9 cellular contexts compared by ENCODE assay signal in genomic region chr5:168227973-168228615, GRCh38.
DNase-seq lines count a peak whose midpoint lies in the region; ATAC-seq, FAIRE-seq and TF ChIP-seq lines count a peak whose summit lies in the region.
"Had no signal": no experiment of that assay in that cellular context is flagged by ENCODE, and none has a peak within 500 bp of the region (broad histone marks: within the 10 kb centered on the region; RNA-seq: fewer than 3 reads in every experiment).

No MANE protein-coding gene starts in this region.

- H3K18ac ChIP-seq in H1 (ENCODE audit: extremely low read depth, low read length), result no peak overlapping the region

- no peaks in the 10 kb centered on the region for H4K20me1 ChIP-seq in H1 (replicated peaks in 1 of 2; ENCODE audit: control insufficient read depth in 1 of 2, insufficient read depth in 2 of 2, low read length in 2 of 2)

- TF ChIP-seq CTCF in H1 (IDR thresholded peaks at IDR 0.05; ENCODE audit: control extremely low read depth in 1 of 3, insufficient read depth in 1 of 3, low read depth in 1 of 3, low read length in 3 of 3), result no peak
- no peak for TF ChIP-seq CTCF in coronary artery (IDR thresholded peaks at IDR 0.05)
- no peak for TF ChIP-seq CTCF in spleen (IDR thresholded peaks at IDR 0.05 in 8 of 11, conservative IDR thresholded peaks at IDR 0.05 in 3 of 11)

- TF ChIP-seq EP300 in H1 (IDR thresholded peaks at IDR 0.05; ENCODE audit: borderline replicate concordance in 1 of 2, low read depth in 2 of 2, low read length in 2 of 2), result no peak

- ATAC-seq in GM21528 (IDR thresholded peaks at IDR 0.05; ENCODE audit: low FRiP score, unreplicated experiment) (peak; percentile 72), HG03469 (IDR thresholded peaks at IDR 0.05; ENCODE audit: unreplicated experiment) (peak; percentile 100)
- ATAC-seq: Panc1 had no signal

- H3K27me3 ChIP-seq in H1 (replicated peaks in 1 of 4; ENCODE audit: control insufficient read depth in 3 of 4, extremely low read depth in 1 of 4, insufficient read depth in 3 of 4, low read length in 3 of 4) (no peaks in the 10 kb centered on the region), spleen (replicated peaks in 1 of 7) (peaks cover 0 to 15% (median 0%) of the 10 kb centered on the region in 7 donors)

- H3K27ac ChIP-seq in H1 (ENCODE audit: low read depth, low read length) (no peak overlapping the region), coronary artery (no peak overlapping the region), spleen (peak overlapping the region in 2 of 8 donors; percentile 36 to 46)

- no peaks in the 10 kb centered on the region; the same call in 1 of the 2 replicates for H3K79me1 ChIP-seq in H1 (ENCODE audit: low read depth, low read length)

- intact Hi-C loops in spleen (cut with DNase I; ENCODE audit: low total_unique reads), result no loop called here

- no peak overlapping the region for H3K56ac ChIP-seq in H1 (replicated peaks; ENCODE audit: insufficient read length, low read depth, low read length)

- H2BK12ac ChIP-seq in H1 (ENCODE audit: low read depth, low read length), result no peak overlapping the region

- H3K4me1 ChIP-seq in H1 (replicated peaks in 1 of 4; ENCODE audit: control insufficient read depth in 3 of 4, insufficient read depth in 4 of 4, low read length in 3 of 4), result peaks cover 0 to 4% (median under 1%) of the 10 kb centered on the region in 4 experiments; a peak in 3 of 7 replicates
- H3K4me1 ChIP-seq in spleen, result no peaks in the 10 kb centered on the region

- no peak overlapping the region for H3K14ac ChIP-seq in H1 (ENCODE audit: insufficient read length)

- H3K4me2 ChIP-seq in H1 (ENCODE audit: insufficient read depth in 1 of 2, low read depth in 2 of 2, low read length in 2 of 2), result no peak overlapping the region

- H3K4ac ChIP-seq in H1 (replicated peaks; ENCODE audit: insufficient read length, low read depth, low read length), result no peak overlapping the region

- no peaks in the 10 kb centered on the region for H3K79me2 ChIP-seq in H1 (ENCODE audit: control insufficient read depth in 1 of 2, insufficient read depth in 2 of 2, low read length in 2 of 2)

- POLR2A ChIA-PET in H1 (lab: Charles Lee; ENCODE audit: partially characterized antibody), result no interaction called here

- H4K91ac ChIP-seq in H1 (replicated peaks; ENCODE audit: insufficient read length, low read length), result no peak overlapping the region

- CTCF ChIA-PET in H1 (lab: Charles Lee; ENCODE audit: partially characterized antibody), result interaction anchor here (0.6 to 1.4 kb wide), 4 partner anchors 9 to 298 kb away, joined by 3 read pairs; no protein-coding TSS in a partner anchor

- 95% methylated on average over 9 of the region's 9 CpGs; no CpG with 5 or more reads in 1 of the 2 experiments for WGBS in H1 (ENCODE audit: extremely low coverage in 1 of 2, insufficient coverage in 1 of 2, insufficient read length in 1 of 2, insufficient replicate concordance in 2 of 2, low coverage in 1 of 2, low lambda C conversion rate in 2 of 2, missing lambda C conversion rate in 1 of 2), 2 experiments
- 46 to 73% (median 70%) methylated on average over 9 of the region's 9 CpGs for WGBS in spleen, 5 donors

- H2BK20ac ChIP-seq in H1 (ENCODE audit: low read length), result no peak overlapping the region

- H3K9ac ChIP-seq in H1 (replicated peaks in 1 of 4; ENCODE audit: extremely low read depth in 1 of 4, low read depth in 3 of 4, low read length in 3 of 4), result no peak overlapping the region

- no peak overlapping the region for H2BK15ac ChIP-seq in H1 (ENCODE audit: low read length)

- no peak overlapping the region for H4K8ac ChIP-seq in H1 (ENCODE audit: extremely low read depth, insufficient read depth, low read length)

- no peaks in the 10 kb centered on the region for H3K23me2 ChIP-seq in H1 (ENCODE audit: low read depth, low read length)

- no peak for TF ChIP-seq RAD21 in H1 (IDR thresholded peaks at IDR 0.05 in 1 of 2, conservative IDR thresholded peaks at IDR 0.05 in 1 of 2; ENCODE audit: low read depth in 2 of 2, low read length in 2 of 2)

- H3K9me3 ChIP-seq in H1 (ENCODE audit: insufficient read depth in 2 of 2, low read depth in 1 of 2, low read length in 1 of 2) (no peaks in the 10 kb centered on the region), spleen (no peaks in the 10 kb centered on the region)

- no peak overlapping the region for H2AFZ ChIP-seq in H1 (ENCODE audit: low read length)

- TF ChIP-seq POLR2A in H1 (IDR thresholded peaks at IDR 0.05; ENCODE audit: control extremely low read depth in 1 of 2, low read depth in 2 of 2, low read length in 2 of 2) (no peak), spleen (IDR thresholded peaks at IDR 0.05) (no peak)

- no peak overlapping the region for H2BK5ac ChIP-seq in H1 (ENCODE audit: low read depth, low read length)

- no peak overlapping the region for H2BK120ac ChIP-seq in H1 (replicated peaks; ENCODE audit: low read depth, low read length)

- no peak overlapping the region for H4K5ac ChIP-seq in H1 (ENCODE audit: insufficient read length, low read depth, low read length)

- H2AK5ac ChIP-seq in H1 (ENCODE audit: low read depth, low read length), result no peak overlapping the region

- DNase-seq in GM18507 (ENCODE audit: extremely low spot score, insufficient read length, low read depth), result no peak
- no peak for DNase-seq in H1 (ENCODE audit: low read depth in 1 of 2, low spot score in 2 of 2)
- no peak for DNase-seq in coronary artery (ENCODE audit: low spot score)
- DNase-seq in spleen, result no peak
- no peak for DNase-seq in NCI-H2107 treated with DMSO at 0.1 percent for 48 hours (lab: John Stamatoyannopoulos, UW; ENCODE audit: unreplicated experiment)
- no peak for DNase-seq in dermis blood vessel endothelial cell

- FAIRE-seq in GM18507 (lab: Jason Lieb, UNC) (peak; percentile 91), H1 (lab: Jason Lieb, UNC) (peak; percentile 24)

- no peaks in the 10 kb centered on the region for H3K36me3 ChIP-seq in H1 (ENCODE audit: control insufficient read depth in 2 of 4, insufficient read depth in 4 of 4, low read length in 3 of 4)
- no peaks in the 10 kb centered on the region for H3K36me3 ChIP-seq in spleen

- no peak overlapping the region for H3K23ac ChIP-seq in H1 (ENCODE audit: insufficient read length)

- H3K4me3 ChIP-seq in H1 (ENCODE audit: extremely low read depth in 1 of 4, insufficient read depth in 2 of 4, low read depth in 3 of 4, low read length in 4 of 4) (no peak overlapping the region), coronary artery (no peak overlapping the region), spleen (no peak overlapping the region)

TF ChIP-seq in H1, 55 proteins besides CTCF, POLR2A, EP300 and RAD21:
- TF ChIP-seq FOSL1 (IDR thresholded peaks at IDR 0.05; ENCODE audit: insufficient read depth, low read depth, low read length), result no peak
- TF ChIP-seq YY1 (IDR thresholded peaks at IDR 0.05; ENCODE audit: low read depth, low read length), result peak; percentile 48; the same call in 1 of the 2 replicates
